In genomic region chr12:100576311-100577036, GRCh38 we compare ENCODE assay signal across 10 cellular contexts. TPM values are rescaled to one million over a fixed set of nuclear protein-coding genes. Genes with fewer than 3 reads are reported as not detected.
DNase-seq lines count a peak whose midpoint lies in the region; ATAC-seq, FAIRE-seq and TF ChIP-seq lines count a peak whose summit lies in the region.
"Had no signal": no experiment of that assay in that cellular context is flagged by ENCODE, and none has a peak within 500 bp of the region (broad histone marks: within the 10 kb centered on the region; RNA-seq: fewer than 3 reads in every experiment).

No MANE protein-coding gene starts in this region.

- no peaks in the 10 kb centered on the region for H3K9me3 ChIP-seq in esophagus muscularis mucosa

- H3K27ac ChIP-seq in esophagus muscularis mucosa (replicated peaks in 1 of 4), result no peak overlapping the region

- TF ChIP-seq EP300 in esophagus muscularis mucosa (IDR thresholded peaks at IDR 0.05), result no peak

- H3K27me3 ChIP-seq in esophagus muscularis mucosa, result peaks cover 0 to 8% (median 0%) of the 10 kb centered on the region in 4 donors

- 62% methylated on average over 3 of the region's 3 CpGs for WGBS in esophagus muscularis mucosa

- no peaks in the 10 kb centered on the region for H3K36me3 ChIP-seq in esophagus muscularis mucosa

- TF ChIP-seq CTCF in fibroblast of the aortic adventitia (IDR thresholded peaks at IDR 0.05; ENCODE audit: insufficient read depth, low read length), result no peak
- TF ChIP-seq CTCF in esophagus muscularis mucosa (IDR thresholded peaks at IDR 0.05), result no peak

- FAIRE-seq in H54 (lab: Jason Lieb, UNC), result peak; percentile 92

- TF ChIP-seq POLR2A in H54 (IDR thresholded peaks at IDR 0.05; ENCODE audit: low read depth, low read length) (no peak), esophagus muscularis mucosa (IDR thresholded peaks at IDR 0.05; ENCODE audit: low read depth) (no peak)

- H3K4me3 ChIP-seq in fibroblast of the aortic adventitia (ENCODE audit: low read depth, low read length), result no peak overlapping the region
- H3K4me3 ChIP-seq in esophagus muscularis mucosa, result no peak overlapping the region

- intact Hi-C loops in esophagus muscularis mucosa (cut with DNase I), result no loop called here

- peaks cover 10 to 20% (median 18%) of the 10 kb centered on the region in 4 donors for H3K4me1 ChIP-seq in esophagus muscularis mucosa

- DNase-seq in A172 (ENCODE audit: low spot score), result peak; percentile 80
- peak; percentile 29 for DNase-seq in H54 (ENCODE audit: insufficient read length, low spot score)
- peak; percentile 15 to 23 for DNase-seq in SHP77 (lab: John Stamatoyannopoulos, UW)
- peak; percentile 76 for DNase-seq in fibroblast of the aortic adventitia (ENCODE audit: low read depth)
- no peak for DNase-seq in esophagus muscularis mucosa (ENCODE audit: extremely low spot score)
- no peak for DNase-seq in activated CD8-positive, alpha-beta memory T cell treated with anti-CD3 and anti-CD28 coated beads for 24 hours
- no peak for DNase-seq in iPS-NIHi7 (ENCODE audit: extremely low spot score)
- DNase-seq: CD4-positive, CD25-positive, alpha-beta regulatory T cell; substantia nigra had no signal

- ATAC-seq in GM18907 (IDR thresholded peaks at IDR 0.05; ENCODE audit: unreplicated experiment), result no peak

RNA-seq across cellular contexts. Expression of gene GAS2L3, which starts 3.0 kb away (rescaled TPM):
- 25.4 and 33.0 TPM in 2 replicates for total RNA-seq in A172 (2014; rRNA removed; shearing (Covaris generic))
- 4.2 and 38.0 TPM in 2 replicates for total RNA-seq in fibroblast of the aortic adventitia (ENCODE audit: low replicate concordance)
- 1 to 10 TPM; 2.9 to 7.0 (median 4.3) TPM for total RNA-seq in esophagus muscularis mucosa

Comparison
In these comparisons a context has a peak if more than half of its experiments do, and no peak if none do; other contexts are left out.
1. DNase-seq: peak in A172 (single experiment), H54 (single experiment), SHP77 (2 of 2) and fibroblast of the aortic adventitia (single experiment); none in esophagus muscularis mucosa (single experiment), activated CD8-positive, alpha-beta memory T cell treated with anti-CD3 and anti-CD28 coated beads for 24 hours (single experiment) and iPS-NIHi7 (single experiment).